Comparison of ENCODE assay signal across 23 cellular contexts in genomic region chr10:494556-494955, GRCh38.
"Had no signal": no experiment of that assay in that cellular context is flagged by ENCODE, and none has a peak within 500 bp of the region (broad histone marks: within the 10 kb centered on the region; RNA-seq: fewer than 3 reads in every experiment).

No MANE protein-coding gene starts in this region.

- DNase-seq: activated CD4-positive, alpha-beta memory T cell treated with anti-CD3 and anti-CD28 coated beads for 36 hours; activated CD4-positive, alpha-beta T cell treated with anti-CD3 and anti-CD28 coated beads, Interleukin-2, amount 10 ng/mL, durations not matched to agents 24 days and 14 days; activated CD4-positive, CD25-positive, alpha-beta regulatory T cell treated with anti-CD3 and anti-CD28 coated beads, Interleukin-2, amount 50 U/mL, for 72 hours; activated CD8-positive, alpha-beta memory T cell treated with anti-CD3 and anti-CD28 coated beads, Interleukin-2, amount 50 U/mL, for 4 hours; activated effector memory CD4-positive, alpha-beta T cell treated with anti-CD3 and anti-CD28 coated beads, Interleukin-2, amount 50 U/mL, for 16 hours; activated naive CD4-positive, alpha-beta T cell treated with anti-CD3 and anti-CD28 coated beads for 36 hours; activated naive CD8-positive, alpha-beta T cell treated with anti-CD3 and anti-CD28 coated beads for 36 hours; activated T-cell treated with anti-CD3 and anti-CD28 coated beads, Interleukin-2, amount 50 U/mL, for 1 hour; adrenal gland; body of pancreas; dorsolateral prefrontal cortex; effector memory CD4-positive, alpha-beta T cell; kidney glomerular epithelial cell; left lung; mesendoderm; stimulated activated naive CD4-positive, alpha-beta T cell; T-helper 17 cell; T1000; testis; upper lobe of left lung had no signal

- H3K36me3 Mint-ChIP-seq: activated CD4-positive, alpha-beta memory T cell treated with anti-CD3 and anti-CD28 coated beads for 36 hours; activated naive CD8-positive, alpha-beta T cell treated with anti-CD3 and anti-CD28 coated beads for 36 hours; natural killer cell treated with Interleukin-12 subunit alpha and Interleukin-12 subunit beta and Interleukin-15 and Interleukin-18, amount 100 ng/mL, for 72 hours had no signal

- H3K27ac Mint-ChIP-seq: activated CD4-positive, alpha-beta memory T cell treated with anti-CD3 and anti-CD28 coated beads for 36 hours; activated CD4-positive, alpha-beta T cell treated with anti-CD3 and anti-CD28 coated beads, Interleukin-2, amount 10 ng/mL, durations not matched to agents 24 days and 14 days; activated naive CD4-positive, alpha-beta T cell treated with anti-CD3 and anti-CD28 coated beads for 36 hours; activated naive CD8-positive, alpha-beta T cell treated with anti-CD3 and anti-CD28 coated beads for 36 hours; activated T-helper 1 cell treated with anti-CD3 and anti-CD28 coated beads, Interleukin-12 subunit alpha, Interleukin-12 subunit beta, Interleukin-2, Interleukin-4 antibody, amounts not matched to agents 30 ng/mL and 10 ng/mL and 1 ng/mL, durations not matched to agents 14 hours and 24 hours and 36 hours; natural killer cell treated with Interleukin-12 subunit alpha and Interleukin-12 subunit beta and Interleukin-15 and Interleukin-18, amount 100 ng/mL, for 72 hours; progenitor cell of endocrine pancreas; T-helper 17 cell had no signal

- H3K27me3 Mint-ChIP-seq: activated naive CD8-positive, alpha-beta T cell treated with anti-CD3 and anti-CD28 coated beads for 36 hours; progenitor cell of endocrine pancreas had no signal

- H3K4me1 Mint-ChIP-seq: activated CD4-positive, alpha-beta T cell treated with anti-CD3 and anti-CD28 coated beads, Interleukin-2, amount 10 ng/mL, durations not matched to agents 24 days and 14 days; activated naive CD8-positive, alpha-beta T cell treated with anti-CD3 and anti-CD28 coated beads for 36 hours had no signal

- ATAC-seq: body of pancreas; left lung; natural killer cell treated with Interleukin-12 subunit alpha and Interleukin-12 subunit beta and Interleukin-15 and Interleukin-18, amount 100 ng/mL, for 72 hours; T-helper 17 cell had no signal

- H3K9me3 Mint-ChIP-seq: activated CD4-positive, alpha-beta memory T cell treated with anti-CD3 and anti-CD28 coated beads for 36 hours; activated CD4-positive, alpha-beta T cell treated with anti-CD3 and anti-CD28 coated beads, Interleukin-2, amount 10 ng/mL, durations not matched to agents 24 days and 14 days; activated naive CD4-positive, alpha-beta T cell treated with anti-CD3 and anti-CD28 coated beads for 36 hours; activated naive CD8-positive, alpha-beta T cell treated with anti-CD3 and anti-CD28 coated beads for 36 hours; activated T-helper 1 cell treated with anti-CD3 and anti-CD28 coated beads, Interleukin-12 subunit alpha, Interleukin-12 subunit beta, Interleukin-2, Interleukin-4 antibody, amounts not matched to agents 30 ng/mL and 10 ng/mL and 1 ng/mL, durations not matched to agents 14 hours and 24 hours and 36 hours; natural killer cell treated with Interleukin-12 subunit alpha and Interleukin-12 subunit beta and Interleukin-15 and Interleukin-18, amount 100 ng/mL, for 72 hours had no signal

- H3K4me3 Mint-ChIP-seq: activated CD4-positive, alpha-beta memory T cell treated with anti-CD3 and anti-CD28 coated beads for 36 hours; activated CD4-positive, alpha-beta T cell treated with anti-CD3 and anti-CD28 coated beads, Interleukin-2, amount 10 ng/mL, durations not matched to agents 24 days and 14 days; activated naive CD4-positive, alpha-beta T cell treated with anti-CD3 and anti-CD28 coated beads for 36 hours; activated naive CD8-positive, alpha-beta T cell treated with anti-CD3 and anti-CD28 coated beads for 36 hours; activated T-helper 1 cell treated with anti-CD3 and anti-CD28 coated beads, Interleukin-12 subunit alpha, Interleukin-12 subunit beta, Interleukin-2, Interleukin-4 antibody, amounts not matched to agents 30 ng/mL and 10 ng/mL and 1 ng/mL, durations not matched to agents 14 hours and 24 hours and 36 hours; natural killer cell treated with Interleukin-12 subunit alpha and Interleukin-12 subunit beta and Interleukin-15 and Interleukin-18, amount 100 ng/mL, for 72 hours; T-helper 17 cell had no signal
